9 cellular contexts compared by ENCODE assay signal in genomic region chr2:217434183-217434620, GRCh38.
DNase-seq lines count a peak whose midpoint lies in the region; ATAC-seq and TF ChIP-seq lines count a peak whose summit lies in the region.
"Had no signal": no experiment of that assay in that cellular context is flagged by ENCODE, and none has a peak within 500 bp of the region (broad histone marks: within the 10 kb centered on the region; RNA-seq: fewer than 3 reads in every experiment).

No MANE protein-coding gene starts in this region.

- H3K27me3 Mint-ChIP-seq in activated naive CD4-positive, alpha-beta T cell treated with anti-CD3 and anti-CD28 coated beads for 36 hours (ENCODE audit: low read depth): no peaks in the 10 kb centered on the region
- H3K27me3 Mint-ChIP-seq in stimulated activated memory B cell treated with anti-CD40 and anti-IgM and Interleukin-4, amounts not matched to agents 10 μg/mL and 1 μg/mL and 100 μg/mL, for 72 hours: no peaks in the 10 kb centered on the region

- no peak overlapping the region for H3K4me3 Mint-ChIP-seq in activated naive CD4-positive, alpha-beta T cell treated with anti-CD3 and anti-CD28 coated beads for 36 hours
- no peak overlapping the region for H3K4me3 Mint-ChIP-seq in stimulated activated memory B cell treated with anti-CD40 and anti-IgM and Interleukin-4, amounts not matched to agents 10 μg/mL and 1 μg/mL and 100 μg/mL, for 72 hours
- H3K4me3 Mint-ChIP-seq: naive B cell had no signal

- no peak for TF ChIP-seq CTCF in HEK293 (tag by site-specific recombination; IDR thresholded peaks at IDR 0.05)
- TF ChIP-seq CTCF in coronary artery (IDR thresholded peaks at IDR 0.05): no peak

- H3K9me3 Mint-ChIP-seq in activated naive CD4-positive, alpha-beta T cell treated with anti-CD3 and anti-CD28 coated beads for 36 hours: no peaks in the 10 kb centered on the region
- H3K9me3 Mint-ChIP-seq in stimulated activated memory B cell treated with anti-CD40 and anti-IgM and Interleukin-4, amounts not matched to agents 10 μg/mL and 1 μg/mL and 100 μg/mL, for 72 hours: no peaks in the 10 kb centered on the region

- H3K36me3 ChIP-seq in HEK293 (ENCODE audit: control insufficient read depth in 2 of 2, insufficient read depth in 1 of 2, low read length in 2 of 2): no peaks in the 10 kb centered on the region
- no peaks in the 10 kb centered on the region for H3K36me3 ChIP-seq in MG63

- peaks cover 2% of the 10 kb centered on the region for H3K36me3 Mint-ChIP-seq in activated naive CD4-positive, alpha-beta T cell treated with anti-CD3 and anti-CD28 coated beads for 36 hours (ENCODE audit: low read depth)
- no peaks in the 10 kb centered on the region for H3K36me3 Mint-ChIP-seq in stimulated activated memory B cell treated with anti-CD40 and anti-IgM and Interleukin-4, amounts not matched to agents 10 μg/mL and 1 μg/mL and 100 μg/mL, for 72 hours

- CTCF ChIA-PET in activated naive CD4-positive, alpha-beta T cell treated with anti-CD3 and anti-CD28 coated beads for 36 hours (lab: Charles Lee): interaction anchor here (0.6 kb wide), 1 partner anchor 352 kb away, joined by 3 read pairs; no protein-coding TSS in a partner anchor
- CTCF ChIA-PET in HEK293 (lab: Yijun Ruan, JAX): interaction anchor here (0.7 kb wide), 2 partner anchors 76 to 131 kb away, joined by 3 read pairs; no protein-coding TSS in a partner anchor

- DNase-seq in activated naive CD4-positive, alpha-beta T cell treated with anti-CD3 and anti-CD28 coated beads for 36 hours: peak; percentile 30
- no peak for DNase-seq in activated naive CD4-positive, alpha-beta T cell treated with Interleukin-2 at 50 U/mL for 16 hours
- DNase-seq in MG63 (peak; percentile 95), SHP77 (lab: John Stamatoyannopoulos, UW) (peak; percentile 93 to 96), coronary artery (ENCODE audit: low spot score) (peak; percentile 89), left kidney (ENCODE audit: low read depth, low spot score) (peak; percentile 97)
- DNase-seq: naive B cell had no signal

- H3K27ac ChIP-seq in HEK293 (ENCODE audit: extremely low read depth, low read depth, low read length) (peak overlapping the region; percentile 6; the same call in 1 of the 2 replicates), coronary artery (peak overlapping the region; percentile 45 to 66)

- peaks cover 4% of the 10 kb centered on the region for H3K4me1 Mint-ChIP-seq in activated naive CD4-positive, alpha-beta T cell treated with anti-CD3 and anti-CD28 coated beads for 36 hours (ENCODE audit: low read depth)
- H3K4me1 Mint-ChIP-seq in stimulated activated memory B cell treated with anti-CD40 and anti-IgM and Interleukin-4, amounts not matched to agents 10 μg/mL and 1 μg/mL and 100 μg/mL, for 72 hours: no peaks in the 10 kb centered on the region

- H3K27ac Mint-ChIP-seq in activated naive CD4-positive, alpha-beta T cell treated with anti-CD3 and anti-CD28 coated beads for 36 hours: no peak overlapping the region
- H3K27ac Mint-ChIP-seq in stimulated activated memory B cell treated with anti-CD40 and anti-IgM and Interleukin-4, amounts not matched to agents 10 μg/mL and 1 μg/mL and 100 μg/mL, for 72 hours: no peak overlapping the region
- H3K27ac Mint-ChIP-seq: naive B cell had no signal

- POLR2A ChIA-PET in HEK293 (lab: Yijun Ruan, JAX): interaction anchor here (0.5 to 0.6 kb wide), 2 partner anchors 116 to 192 kb away, joined by 3 to 5 read pairs; no protein-coding TSS in a partner anchor

- intact Hi-C loops in activated naive CD4-positive, alpha-beta T cell treated with anti-CD3 and anti-CD28 coated beads for 36 hours (cut with micrococcal nuclease): loop anchor here (10.0 kb wide), 1 partner anchor 539 kb away; no protein-coding TSS in a partner anchor

- H3K4me1 ChIP-seq in HEK293 (ENCODE audit: control insufficient read depth, insufficient read depth, low read length): peaks cover 4% of the 10 kb centered on the region; the same call in 1 of the 2 replicates

- H3K27me3 ChIP-seq in MG63: no peaks in the 10 kb centered on the region

- H3K9me3 ChIP-seq in HEK293 (ENCODE audit: control insufficient read depth, insufficient read depth, low read depth, low read length): no peaks in the 10 kb centered on the region
- no peaks in the 10 kb centered on the region for H3K9me3 ChIP-seq in MG63

- ATAC-seq in stimulated activated memory B cell treated with anti-CD40 and anti-IgM and Interleukin-4, amounts not matched to agents 10 μg/mL and 1 μg/mL and 100 μg/mL, for 72 hours: peak; percentile 71

- H3K4me3 ChIP-seq in HEK293 (ENCODE audit: low read depth, low read length) (no peak overlapping the region), MG63 (no peak overlapping the region), coronary artery (peak overlapping the region; percentile 42)

TF ChIP-seq in HEK293, 187 proteins besides CTCF, POLR2A, EP300 and RAD21:
- TF ChIP-seq HOXD13 (CRISPR knock-in tag; IDR thresholded peaks at IDR 0.05; ENCODE audit: borderline replicate concordance) (no peak), ZNF792 (tag by site-specific recombination; IDR thresholded peaks at IDR 0.05) (no peak), KLF10 (tag by site-specific recombination; IDR thresholded peaks at IDR 0.05) (no peak), ZNF24 (tag by site-specific recombination; IDR thresholded peaks at IDR 0.05) (no peak), ZNF133 (tag by site-specific recombination; IDR thresholded peaks at IDR 0.05) (no peak), BCL11B (tag by site-specific recombination; IDR thresholded peaks at IDR 0.05; ENCODE audit: low read depth) (no peak), ZNF571 (tag by site-specific recombination; IDR thresholded peaks at IDR 0.05) (no peak), IKZF3 (tag by site-specific recombination; IDR thresholded peaks at IDR 0.05) (no peak), RBAK (tag by site-specific recombination; IDR thresholded peaks at IDR 0.05) (no peak), ZNF157 (tag by site-specific recombination; IDR thresholded peaks at IDR 0.05) (no peak), EGR2 (tag by site-specific recombination; IDR thresholded peaks at IDR 0.05; ENCODE audit: low read depth) (no peak), KLF8 (tag by site-specific recombination; IDR thresholded peaks at IDR 0.05) (no peak), ZFP37 (tag by site-specific recombination; IDR thresholded peaks at IDR 0.05) (no peak), TRIM28 (IDR thresholded peaks at IDR 0.05; ENCODE audit: borderline replicate concordance, low read length) (peak; percentile 96), ZNF610 (tag by site-specific recombination; IDR thresholded peaks at IDR 0.05; ENCODE audit: borderline replicate concordance) (no peak), ZBTB17 (tag by site-specific recombination; IDR thresholded peaks at IDR 0.05) (peak; percentile 46), ZNF747 (tag by site-specific recombination; IDR thresholded peaks at IDR 0.05) (no peak), ZBTB20 (tag by site-specific recombination; IDR thresholded peaks at IDR 0.05) (peak; percentile 49; the same call in 1 of the 2 replicates), ZNF530 (tag by site-specific recombination; IDR thresholded peaks at IDR 0.05; ENCODE audit: low read depth) (no peak)
- TF ChIP-seq, protein P1, sequence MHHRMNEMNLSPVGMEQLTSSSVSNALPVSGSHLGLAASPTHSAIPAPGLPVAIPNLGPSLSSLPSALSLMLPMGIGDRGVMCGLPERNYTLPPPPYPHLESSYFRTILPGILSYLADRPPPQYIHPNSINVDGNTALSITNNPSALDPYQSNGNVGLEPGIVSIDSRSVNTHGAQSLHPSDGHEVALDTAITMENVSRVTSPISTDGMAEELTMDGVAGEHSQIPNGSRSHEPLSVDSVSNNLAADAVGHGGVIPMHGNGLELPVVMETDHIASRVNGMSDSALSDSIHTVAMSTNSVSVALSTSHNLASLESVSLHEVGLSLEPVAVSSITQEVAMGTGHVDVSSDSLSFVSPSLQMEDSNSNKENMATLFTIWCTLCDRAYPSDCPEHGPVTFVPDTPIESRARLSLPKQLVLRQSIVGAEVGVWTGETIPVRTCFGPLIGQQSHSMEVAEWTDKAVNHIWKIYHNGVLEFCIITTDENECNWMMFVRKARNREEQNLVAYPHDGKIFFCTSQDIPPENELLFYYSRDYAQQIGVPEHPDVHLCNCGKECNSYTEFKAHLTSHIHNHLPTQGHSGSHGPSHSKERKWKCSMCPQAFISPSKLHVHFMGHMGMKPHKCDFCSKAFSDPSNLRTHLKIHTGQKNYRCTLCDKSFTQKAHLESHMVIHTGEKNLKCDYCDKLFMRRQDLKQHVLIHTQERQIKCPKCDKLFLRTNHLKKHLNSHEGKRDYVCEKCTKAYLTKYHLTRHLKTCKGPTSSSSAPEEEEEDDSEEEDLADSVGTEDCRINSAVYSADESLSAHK (tag by site-specific recombination; IDR thresholded peaks at IDR 0.05): no peak
